ENCODE assay signal across 1 cellular context in genomic region chr17:38568274-38568673, GRCh38.
TF ChIP-seq lines count a peak whose summit lies in the region.

No MANE protein-coding gene starts in this region.

TF ChIP-seq in WTC11, 78 proteins besides CTCF, POLR2A, EP300 and RAD21 (continued from another document):
- TF ChIP-seq PRRX2 (CRISPR knock-in tag; IDR thresholded peaks at IDR 0.05), result no peak
